In genomic region chr17:72466199-72466598, GRCh38 we compare ENCODE assay signal across 8 cellular contexts.
A peak's percentile ranks its signal among the peaks of the same experiment; 100 is the strongest.
DNase-seq lines count a peak whose midpoint lies in the region; ATAC-seq and TF ChIP-seq lines count a peak whose summit lies in the region.

No MANE protein-coding gene starts in this region.

- H3K36me3 ChIP-seq in ES-I3 (ENCODE audit: insufficient read depth, low read length): no peaks in the 10 kb centered on the region
- no peaks in the 10 kb centered on the region for H3K36me3 ChIP-seq in MM.1S (replicated peaks; ENCODE audit: insufficient read depth, low read length)
- no peaks in the 10 kb centered on the region for H3K36me3 ChIP-seq in gastrocnemius medialis

- no peak for TF ChIP-seq POLR2A in gastrocnemius medialis (IDR thresholded peaks at IDR 0.05)

- H3K79me2 ChIP-seq in MM.1S (ENCODE audit: low read length): peaks cover 98% of the 10 kb centered on the region

- H3K4me1 ChIP-seq in ES-I3 (ENCODE audit: insufficient read depth, low read length) (peaks cover 34% of the 10 kb centered on the region), MM.1S (ENCODE audit: low read length) (peaks cover 30% of the 10 kb centered on the region), gastrocnemius medialis (no peaks in the 10 kb centered on the region)

- no peak overlapping the region for H2AFZ ChIP-seq in MM.1S (ENCODE audit: low read length)

- no peaks in the 10 kb centered on the region for H3K9me2 ChIP-seq in MM.1S (replicated peaks; ENCODE audit: insufficient read depth, low read length)

- H3K9me3 ChIP-seq in ES-I3 (ENCODE audit: control insufficient read depth, insufficient read depth, low read length): no peaks in the 10 kb centered on the region; the same call in 1 of the 2 replicates
- H3K9me3 ChIP-seq in MM.1S (replicated peaks; ENCODE audit: insufficient read depth, low read length): no peaks in the 10 kb centered on the region
- H3K9me3 ChIP-seq in gastrocnemius medialis: no peaks in the 10 kb centered on the region

- intact Hi-C loops in gastrocnemius medialis (cut with DNase I; ENCODE audit: low total_unique reads): no loop called here

- ATAC-seq in gastrocnemius medialis: no peak

- peak; percentile 45 for DNase-seq in H4 (ENCODE audit: low spot score)
- peak; percentile 60 for DNase-seq in MM.1S
- peak; percentile 75 for DNase-seq in iris pigment epithelial cell (ENCODE audit: low read depth)
- DNase-seq in gastrocnemius medialis: no peak
- DNase-seq in activated CD4-positive, alpha-beta T cell treated with anti-CD3 and anti-CD28 coated beads for 48 hours: no peak
- DNase-seq in NCI-H1436 treated with DMSO at 0.1 percent for 48 hours (lab: John Stamatoyannopoulos, UW): no peak
- DNase-seq in NCI-H748 (lab: John Stamatoyannopoulos, UW; ENCODE audit: unreplicated experiment): no peak

- peaks cover 10% of the 10 kb centered on the region for H4K20me1 ChIP-seq in MM.1S (ENCODE audit: insufficient read depth, low read length)

- in situ Hi-C loops in gastrocnemius medialis (cut with MboI; ENCODE audit: low sequenced_read_pairs in 4 of 4): loop anchor here in 1 of 4 donors (25.0 kb wide), 1 partner anchor 104 kb away; no protein-coding TSS in a partner anchor

- H3K4me3 ChIP-seq in MM.1S (ENCODE audit: low read length) (peak overlapping the region; percentile 28), gastrocnemius medialis (no peak overlapping the region)

- peak overlapping the region; percentile 42; the same call in 1 of the 2 replicates for H3K4me2 ChIP-seq in MM.1S (ENCODE audit: low read depth, low read length)

- TF ChIP-seq CTCF in MM.1S (IDR thresholded peaks at IDR 0.05; ENCODE audit: low read length) (no peak), gastrocnemius medialis (IDR thresholded peaks at IDR 0.05 in 4 of 5, conservative IDR thresholded peaks at IDR 0.05 in 1 of 5) (no peak)

- H3K9ac ChIP-seq in ES-I3 (ENCODE audit: low read depth, low read length) (peak overlapping the region; percentile 13; the same call in 1 of the 2 replicates), MM.1S (ENCODE audit: low read length) (no peak overlapping the region; the same call in 1 of the 2 replicates)

- H3K27me3 ChIP-seq in MM.1S (replicated peaks; ENCODE audit: insufficient read depth, low read length): no peaks in the 10 kb centered on the region
- H3K27me3 ChIP-seq in gastrocnemius medialis: no peaks in the 10 kb centered on the region

- H3F3A ChIP-seq in MM.1S (ENCODE audit: insufficient read depth, low read length): peaks cover 7% of the 10 kb centered on the region

- H3K27ac ChIP-seq in MM.1S (ENCODE audit: low read length) (peak overlapping the region; percentile 52; the same call in 1 of the 2 replicates), gastrocnemius medialis (no peak overlapping the region)

Comparison
In these comparisons a context has a peak if more than half of its experiments do, and no peak if none do; other contexts are left out.
1. DNase-seq: peak in H4 (single experiment), MM.1S (single experiment) and iris pigment epithelial cell (single experiment); none in gastrocnemius medialis (0 of 2), activated CD4-positive, alpha-beta T cell treated with anti-CD3 and anti-CD28 coated beads for 48 hours (single experiment), NCI-H1436 treated with DMSO at 0.1 percent for 48 hours (single experiment) and NCI-H748 (single experiment).